Comparison of ENCODE assay signal across 1 cellular context in the genomic region with DNA sequence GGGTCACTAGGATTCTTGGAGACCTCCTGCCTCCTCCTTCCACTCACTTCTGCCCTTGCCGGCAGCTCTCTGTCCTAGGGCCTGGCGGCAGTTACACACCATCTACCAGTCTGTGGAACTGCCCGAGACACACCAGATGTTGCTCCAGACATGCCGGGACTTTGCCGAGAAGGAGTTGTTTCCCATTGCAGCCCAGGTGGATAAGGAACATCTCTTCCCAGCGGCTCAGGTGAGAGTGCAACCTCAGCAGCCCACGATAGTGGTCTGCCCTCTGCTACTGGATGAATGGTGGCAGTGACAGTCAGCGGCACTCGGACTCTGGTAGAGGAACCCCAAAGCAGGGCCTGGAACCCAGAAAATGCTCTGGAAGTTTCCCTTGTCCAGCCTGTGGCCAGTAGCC.
TF ChIP-seq lines count a peak whose summit lies in the region.

No MANE protein-coding gene starts in this region.

TF ChIP-seq in WTC11, 78 proteins besides CTCF, POLR2A, EP300 and RAD21 (continued from another document):
- TF ChIP-seq, protein P1, sequence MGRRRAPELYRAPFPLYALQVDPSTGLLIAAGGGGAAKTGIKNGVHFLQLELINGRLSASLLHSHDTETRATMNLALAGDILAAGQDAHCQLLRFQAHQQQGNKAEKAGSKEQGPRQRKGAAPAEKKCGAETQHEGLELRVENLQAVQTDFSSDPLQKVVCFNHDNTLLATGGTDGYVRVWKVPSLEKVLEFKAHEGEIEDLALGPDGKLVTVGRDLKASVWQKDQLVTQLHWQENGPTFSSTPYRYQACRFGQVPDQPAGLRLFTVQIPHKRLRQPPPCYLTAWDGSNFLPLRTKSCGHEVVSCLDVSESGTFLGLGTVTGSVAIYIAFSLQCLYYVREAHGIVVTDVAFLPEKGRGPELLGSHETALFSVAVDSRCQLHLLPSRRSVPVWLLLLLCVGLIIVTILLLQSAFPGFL (CRISPR knock-in tag; IDR thresholded peaks at IDR 0.05; ENCODE audit: borderline replicate concordance) = no peak
- TF ChIP-seq EMX1 (CRISPR knock-in tag; IDR thresholded peaks at IDR 0.05) (no peak), KAT7 (CRISPR knock-in tag; IDR thresholded peaks at IDR 0.05; ENCODE audit: borderline replicate concordance) (no peak), SP1 (CRISPR knock-in tag; conservative IDR thresholded peaks at IDR 0.05) (no peak), HMGXB4 (CRISPR knock-in tag; IDR thresholded peaks at IDR 0.05) (no peak), CREM (CRISPR knock-in tag; IDR thresholded peaks at IDR 0.05) (no peak)
